In genomic region chr14:103520657-103521437, GRCh38 we compare ENCODE assay signal across 8 cellular contexts. TPM values are rescaled to one million over a fixed set of nuclear protein-coding genes. Genes with fewer than 3 reads are reported as not detected.
DNase-seq lines count a peak whose midpoint lies in the region; ATAC-seq, FAIRE-seq and TF ChIP-seq lines count a peak whose summit lies in the region.

No MANE protein-coding gene starts in this region.

- ATAC-seq in activated naive CD4-positive, alpha-beta T cell treated with anti-CD3 and anti-CD28 coated beads, Interleukin-2, amount 50 U/mL, for 72 hours: peak; percentile 46 to 74
- ATAC-seq in Right ventricle myocardium inferior: peak; percentile 47
- ATAC-seq in pancreas: peak; percentile 61 to 81 (median 74)
- no peak for ATAC-seq in HG02870 (IDR thresholded peaks at IDR 0.05; ENCODE audit: unreplicated experiment)

- no peaks in the 10 kb centered on the region for H3K9me3 Mint-ChIP-seq in activated naive CD4-positive, alpha-beta T cell treated with anti-CD3 and anti-CD28 coated beads, Interleukin-2, amount 50 U/mL, for 72 hours

- no peaks in the 10 kb centered on the region for H3K79me2 ChIP-seq in KMS-11 (ENCODE audit: insufficient read depth, low read depth)

- peak overlapping the region; percentile 47 for H2AFZ ChIP-seq in KMS-11 (ENCODE audit: low read depth)

- no peaks in the 10 kb centered on the region for H3K36me3 Mint-ChIP-seq in activated naive CD4-positive, alpha-beta T cell treated with anti-CD3 and anti-CD28 coated beads, Interleukin-2, amount 50 U/mL, for 72 hours

- peaks cover 8% of the 10 kb centered on the region for H3K4me1 ChIP-seq in KMS-11 (ENCODE audit: low read depth, poor library complexity, severe bottlenecking)
- peaks cover 4 to 21% (median 8%) of the 10 kb centered on the region in 3 donors for H3K4me1 ChIP-seq in pancreas

- FAIRE-seq in pancreas (lab: Jason Lieb, UNC): no peak

- in situ Hi-C loops in SK-MEL-5 (cut with HindIII; ENCODE audit: low pct_unique_long_range_greater_than_20kb, low sequenced_read_pairs): no loop called here

- H3K4me3 ChIP-seq in KMS-11 (IDR thresholded peaks at IDR 0.05; ENCODE audit: insufficient read depth, low read depth, low read length): no peak overlapping the region
- H3K4me3 ChIP-seq in pancreas: peak overlapping the region; percentile 19 to 63 (median 51)

- no peaks in the 10 kb centered on the region for H3K36me3 ChIP-seq in KMS-11 (ENCODE audit: insufficient read depth)
- no peaks in the 10 kb centered on the region for H3K36me3 ChIP-seq in pancreas

- intact Hi-C loops in Right ventricle myocardium inferior (cut with DNase I): no loop called here
- intact Hi-C loops in pancreas (cut with DNase I): no loop called here

- TF ChIP-seq CTCF in KMS-11 (conservative IDR thresholded peaks at IDR 0.05; ENCODE audit: low read depth, low read length): peak; percentile 37; the same call in 1 of the 2 replicates
- TF ChIP-seq CTCF in pancreas (IDR thresholded peaks at IDR 0.05): peak; percentile 14 to 46 (median 24)

- H3K27ac Mint-ChIP-seq in activated naive CD4-positive, alpha-beta T cell treated with anti-CD3 and anti-CD28 coated beads, Interleukin-2, amount 50 U/mL, for 72 hours: no peak overlapping the region

- no peak overlapping the region; the same call in 1 of the 2 replicates for H3K27ac ChIP-seq in KMS-11
- peak overlapping the region; percentile 56 to 89 (median 70) for H3K27ac ChIP-seq in pancreas

- H3K9ac ChIP-seq in KMS-11: no peak overlapping the region; the same call in 1 of the 2 replicates

- DNase-seq in GDM1 (lab: John Stamatoyannopoulos, UW): peak; percentile 63
- DNase-seq in SK-MEL-5 (ENCODE audit: low read depth, low spot score): peak; percentile 57
- peak; percentile 61 to 72 for DNase-seq in activated naive CD4-positive, alpha-beta T cell treated with anti-CD3 and anti-CD28 coated beads, Interleukin-2, amount 50 U/mL, for 72 hours (ENCODE audit: low spot score in 2 of 2)
- DNase-seq in Right ventricle myocardium inferior (ENCODE audit: missing footprints): peak; percentile 94
- DNase-seq in pancreas: peak; percentile 80 to 93 (median 89)
- DNase-seq in ureter (ENCODE audit: low spot score): peak; percentile 83

- WGBS in pancreas, 2 donors: 0 to 2% methylated on average over 28 to 63 of the region's 66 CpGs

- H4K20me1 ChIP-seq in KMS-11 (ENCODE audit: insufficient read depth): no peaks in the 10 kb centered on the region

- peak overlapping the region; percentile 68 for H3K4me2 ChIP-seq in KMS-11

- H3K9me3 ChIP-seq in pancreas: no peaks in the 10 kb centered on the region

- no peaks in the 10 kb centered on the region for H3K27me3 ChIP-seq in KMS-11 (ENCODE audit: insufficient read depth, low read depth)
- H3K27me3 ChIP-seq in pancreas: no peaks in the 10 kb centered on the region

RNA-seq across cellular contexts. Expression of gene CKB, which starts 1.8 kb away (rescaled TPM):
- total RNA-seq in SK-MEL-5 (2014; rRNA removed; shearing (Covaris generic)): 14.1 and 21.2 TPM in 2 replicates
- 101 TPM in 2 replicates for polyA plus RNA-seq in SK-MEL-5 (2015; cell fraction: cytosol; rRNA removed)
- polyA plus RNA-seq in SK-MEL-5 (2015; cell fraction: nucleus; rRNA removed): 154 and 229 TPM in 2 replicates
- total RNA-seq in activated naive CD4-positive, alpha-beta T cell treated with anti-CD3 and anti-CD28 coated beads, Interleukin-2, amount 50 U/mL, for 72 hours: 1 to 10 TPM; 2.6 to 9.4 TPM
- total RNA-seq in Right ventricle myocardium inferior (577 TPM), pancreas (10 to 100 TPM; 17.8 to 52.9 (median 40.1) TPM), ureter (310 TPM)
- polyA plus RNA-seq in pancreas: 100 to 1,000 TPM; 140 to 264 TPM

RNA-seq across cellular contexts. Expression of gene TRMT61A, which starts 8.1 kb away (rescaled TPM):
- total RNA-seq in SK-MEL-5 (2014; rRNA removed; shearing (Covaris generic)): 19.0 and 19.9 TPM in 2 replicates
- 36.4 and 37.4 TPM in 2 replicates for polyA plus RNA-seq in SK-MEL-5 (2015; cell fraction: cytosol; rRNA removed)
- 26.5 and 28.0 TPM in 2 replicates for polyA plus RNA-seq in SK-MEL-5 (2015; cell fraction: nucleus; rRNA removed)
- total RNA-seq in activated naive CD4-positive, alpha-beta T cell treated with anti-CD3 and anti-CD28 coated beads, Interleukin-2, amount 50 U/mL, for 72 hours: 1 to 10 TPM; 5.6 to 9.2 TPM
- total RNA-seq in Right ventricle myocardium inferior (5.6 TPM), pancreas (10 to 100 TPM in 1 of 6 donors, 1 to 10 TPM in 5; 3.3 to 10.4 (median 6.3) TPM), ureter (22.4 TPM)
- 10 to 100 TPM; 13.2 to 16.1 TPM for polyA plus RNA-seq in pancreas

RNA-seq across cellular contexts. Expression of gene BAG5, which starts 41.6 kb away (rescaled TPM):
- total RNA-seq in SK-MEL-5 (2014; rRNA removed; shearing (Covaris generic)): 25.2 and 26.9 TPM in 2 replicates
- polyA plus RNA-seq in SK-MEL-5 (2015; cell fraction: cytosol; rRNA removed): 19.6 and 22.5 TPM in 2 replicates
- 40.4 and 51.8 TPM in 2 replicates for polyA plus RNA-seq in SK-MEL-5 (2015; cell fraction: nucleus; rRNA removed)
- 10 to 100 TPM; 15.6 to 24.1 TPM for total RNA-seq in activated naive CD4-positive, alpha-beta T cell treated with anti-CD3 and anti-CD28 coated beads, Interleukin-2, amount 50 U/mL, for 72 hours
- total RNA-seq in Right ventricle myocardium inferior (16.1 TPM), pancreas (10 to 100 TPM in 3 of 6 donors, 1 to 10 TPM in 3; 6.4 to 13.4 (median 10.0) TPM), ureter (36.8 TPM)
- polyA plus RNA-seq in pancreas: 1 to 10 TPM; 3.6 to 8.5 TPM

RNA-seq across cellular contexts. Expression of gene COA8, which starts 41.9 kb away (rescaled TPM):
- 39.4 and 40.4 TPM in 2 replicates for total RNA-seq in SK-MEL-5 (2014; rRNA removed; shearing (Covaris generic))
- polyA plus RNA-seq in SK-MEL-5 (2015; cell fraction: cytosol; rRNA removed): 20.3 and 21.1 TPM in 2 replicates
- 2.4 TPM in 2 replicates for polyA plus RNA-seq in SK-MEL-5 (2015; cell fraction: nucleus; rRNA removed)
- total RNA-seq in activated naive CD4-positive, alpha-beta T cell treated with anti-CD3 and anti-CD28 coated beads, Interleukin-2, amount 50 U/mL, for 72 hours: 10 to 100 TPM; 14.1 to 39.9 TPM
- 49.3 TPM for total RNA-seq in Right ventricle myocardium inferior
- 10 to 100 TPM; 17.0 to 28.7 (median 23.9) TPM for total RNA-seq in pancreas
- 10 to 100 TPM; 28.0 to 31.7 TPM for polyA plus RNA-seq in pancreas
- total RNA-seq in ureter: 37.3 TPM
